ENCODE assay signal across 11 cellular contexts in genomic region chr1:115838426-115838804, GRCh38. TPM values are rescaled to one million over a fixed set of nuclear protein-coding genes. Genes with fewer than 3 reads are reported as not detected.
A peak's percentile ranks its signal among the peaks of the same experiment; 100 is the strongest.
DNase-seq lines count a peak whose midpoint lies in the region; TF ChIP-seq lines count a peak whose summit lies in the region.
"Had no signal": no experiment of that assay in that cellular context is flagged by ENCODE, and none has a peak within 500 bp of the region (broad histone marks: within the 10 kb centered on the region; RNA-seq: fewer than 3 reads in every experiment).

No MANE protein-coding gene starts in this region.

- peaks cover 17% of the 10 kb centered on the region for H3K4me1 Mint-ChIP-seq in brain
- H3K4me1 Mint-ChIP-seq in CD8-positive, alpha-beta memory T cell: peaks cover 4 to 10% (median 8%) of the 10 kb centered on the region in 3 donors

- no peak overlapping the region for H3K4me3 ChIP-seq in CD8-positive, alpha-beta memory T cell (ENCODE audit: low read length)

- peak overlapping the region in 4 of 5 experiments; percentile 68 to 88 (median 78) for H3K4me3 Mint-ChIP-seq in brain
- H3K4me3 Mint-ChIP-seq in CD8-positive, alpha-beta memory T cell: no peak overlapping the region

- H3K27ac ChIP-seq in substantia nigra (ENCODE audit: low read depth, low read length, poor library complexity, severe bottlenecking): peak overlapping the region; percentile 85
- no peak overlapping the region for H3K27ac ChIP-seq in CD8-positive, alpha-beta memory T cell (ENCODE audit: low read depth, low read length)

- no peaks in the 10 kb centered on the region for H3K4me1 ChIP-seq in CD8-positive, alpha-beta memory T cell (ENCODE audit: insufficient read depth, low read length)

- TF ChIP-seq CTCF in brain (conservative IDR thresholded peaks at IDR 0.05): no peak

- no peaks in the 10 kb centered on the region for H3K9me3 ChIP-seq in CD8-positive, alpha-beta memory T cell (ENCODE audit: low read length)

- peak in 2 of 3 experiments; percentile 85 to 89 for DNase-seq in NCI-H1417 (lab: John Stamatoyannopoulos, UW)
- no peak for DNase-seq in NCI-H1417 treated with DMSO at 0.1 percent for 48 hours (lab: John Stamatoyannopoulos, UW)
- peak; percentile 49 for DNase-seq in left kidney (ENCODE audit: low read depth, low spot score)
- DNase-seq in substantia nigra (lab: John Stamatoyannopoulos, UW): peak in 25 of 49 donors; percentile 20 to 68 (median 41)
- no peak for DNase-seq in activated naive CD4-positive, alpha-beta T cell (lab: John Stamatoyannopoulos, UW)
- DNase-seq in CD8-positive, alpha-beta memory T cell: no peak
- DNase-seq in hepatic stellate cell (ENCODE audit: low spot score): no peak
- DNase-seq: NCI-H1092 treated with DMSO at 0.1 percent for 48 hours had no signal

- POLR2A ChIA-PET in CD8-positive, alpha-beta memory T cell (lab: Charles Lee): no interaction called here

- no peaks in the 10 kb centered on the region for H3K36me3 Mint-ChIP-seq in brain
- H3K36me3 Mint-ChIP-seq in CD8-positive, alpha-beta memory T cell: no peaks in the 10 kb centered on the region
- H3K36me3 Mint-ChIP-seq: memory B cell had no signal

- peaks cover 18% of the 10 kb centered on the region for H3K27me3 ChIP-seq in CD8-positive, alpha-beta memory T cell (ENCODE audit: insufficient read depth, low read length, poor library complexity, severe bottlenecking)

- H3K9me3 Mint-ChIP-seq in brain: peaks cover 0 to 14% (median 2%) of the 10 kb centered on the region in 5 experiments
- peaks cover 0 to 2% (median 0%) of the 10 kb centered on the region in 5 donors for H3K9me3 Mint-ChIP-seq in CD8-positive, alpha-beta memory T cell
- H3K9me3 Mint-ChIP-seq: memory B cell; T-helper 2 cell treated with Interferon-gamma antibody and Interleukin-4, amounts not matched to agents 5 μg/mL and 100 μg/mL, for 36 hours had no signal

- H3K27ac Mint-ChIP-seq in brain: peak overlapping the region in 1 of 5 experiments; percentile 69
- no peak overlapping the region for H3K27ac Mint-ChIP-seq in CD8-positive, alpha-beta memory T cell
- H3K27ac Mint-ChIP-seq: memory B cell; T-helper 2 cell treated with Interferon-gamma antibody and Interleukin-4, amounts not matched to agents 5 μg/mL and 100 μg/mL, for 36 hours had no signal

- CTCF ChIA-PET in CD8-positive, alpha-beta memory T cell (lab: Charles Lee): no interaction called here

- no peaks in the 10 kb centered on the region for H3K36me3 ChIP-seq in CD8-positive, alpha-beta memory T cell (ENCODE audit: insufficient read depth, low read length)

- peaks cover 92% of the 10 kb centered on the region for H3K27me3 Mint-ChIP-seq in brain
- peaks cover 26 to 79% of the 10 kb centered on the region in 2 donors for H3K27me3 Mint-ChIP-seq in CD8-positive, alpha-beta memory T cell

RNA-seq across cellular contexts. Expression of gene NHLH2, which starts 2.5 kb away (rescaled TPM):
- polyA plus RNA-seq in brain (ENCODE audit: insufficient read depth, low read depth, low replicate concordance): not detected
- total RNA-seq in CD8-positive, alpha-beta memory T cell: not detected
- polyA plus RNA-seq in CD8-positive, alpha-beta memory T cell: not detected

Comparison
In these comparisons a context has a peak if more than half of its experiments do, and no peak if none do; other contexts are left out.
1. DNase-seq: peak in NCI-H1417 (2 of 3), left kidney (single experiment) and substantia nigra (25 of 49); none in NCI-H1417 treated with DMSO at 0.1 percent for 48 hours (single experiment), activated naive CD4-positive, alpha-beta T cell (0 of 4), CD8-positive, alpha-beta memory T cell (0 of 5) and hepatic stellate cell (single experiment).
2. H3K4me3 Mint-ChIP-seq: peak in brain (4 of 5); none in CD8-positive, alpha-beta memory T cell (0 of 7).